In genomic region chr7:47606593-47607046, GRCh38 we compare ENCODE assay signal across 8 cellular contexts. TPM values are rescaled to one million over a fixed set of nuclear protein-coding genes. Genes with fewer than 3 reads are reported as not detected.
DNase-seq lines count a peak whose midpoint lies in the region; ATAC-seq, FAIRE-seq and TF ChIP-seq lines count a peak whose summit lies in the region.
"Not testable (repeated sequence)": the region's sequence is repeated elsewhere in the genome, so short reads cannot be mapped to it uniquely, and the experiment has no call there.

No MANE protein-coding gene starts in this region.

- H3K4me3 ChIP-seq in A549; SJSA1; HepG2 (replicated peaks in 1 of 3; ENCODE audit: insufficient read depth in 1 of 3, low read depth in 2 of 3, low read length in 3 of 3); thyroid gland (replicated peaks in 1 of 3): not testable (repeated sequence)

- not testable (repeated sequence) for H3K4me3 Mint-ChIP-seq in mesothelial cell of epicardium

- not testable (repeated sequence) for H3K9me3 Mint-ChIP-seq in mesothelial cell of epicardium

- H3K79me2 ChIP-seq in HepG2 (ENCODE audit: insufficient read depth, low read length): not testable (repeated sequence)

- H3K27me3 Mint-ChIP-seq in mesothelial cell of epicardium (ENCODE audit: low read depth): not testable (repeated sequence)

- ATAC-seq in A549: not testable (repeated sequence)
- ATAC-seq in HepG2: peak; percentile 7; the same call in 2 of the 3 replicates

- FAIRE-seq in A549 (lab: Jason Lieb, UNC); HepG2 (lab: Jason Lieb, UNC): not testable (repeated sequence)

- not testable (repeated sequence) for H3K27me3 ChIP-seq in SJSA1 (replicated peaks); HepG2 (ENCODE audit: control insufficient read depth in 1 of 2, insufficient read depth in 2 of 2, low read length in 2 of 2); thyroid gland

- TF ChIP-seq POLR2A in A549 (IDR thresholded peaks at IDR 0.05; ENCODE audit: low read length); HepG2 (IDR thresholded peaks at IDR 0.05; ENCODE audit: insufficient read depth in 1 of 2, low read depth in 2 of 2, low read length in 2 of 2); thyroid gland (IDR thresholded peaks at IDR 0.05): not testable (repeated sequence)

- 87% methylated on average over 9 of the region's 9 CpGs for WGBS in A549 (ENCODE audit: missing lambda C conversion rate)
- 49% methylated on average over 9 of the region's 9 CpGs for WGBS in HepG2 (ENCODE audit: low lambda C conversion rate)
- WGBS in thyroid gland, 2 donors: 91 to 96% methylated on average over 9 of the region's 9 CpGs

- not testable (repeated sequence) for DNase-seq in A549 (ENCODE audit: low read depth in 1 of 2, low spot score in 1 of 2); SJSA1 (ENCODE audit: low read depth in 1 of 2, low spot score in 2 of 2); mesothelial cell of epicardium (ENCODE audit: low spot score in 2 of 2, unreplicated experiment in 2 of 2); thyroid gland
- DNase-seq in EH (ENCODE audit: low read depth) (peak; percentile 52), M059J (ENCODE audit: low read depth) (peak; percentile 57), fibroblast of gingiva (ENCODE audit: low read depth) (peak; percentile 63), HepG2 (ENCODE audit: low spot score) (peak; percentile 47)

- not testable (repeated sequence) for H3K36me3 Mint-ChIP-seq in mesothelial cell of epicardium

- not testable (repeated sequence) for TF ChIP-seq EP300 in A549 (IDR thresholded peaks at IDR 0.05); HepG2 (CRISPR knock-in tag; IDR thresholded peaks at IDR 0.05; ENCODE audit: borderline replicate concordance)
- peak in 1 of 2 experiments; percentile 45; a peak in 1 of 4 replicates for TF ChIP-seq EP300 in HepG2 (IDR thresholded peaks at IDR 0.05; ENCODE audit: low read depth in 2 of 2, low read length in 2 of 2)

- H3K4me1 Mint-ChIP-seq in mesothelial cell of epicardium: peaks cover 55% of the 10 kb centered on the region

- not testable (repeated sequence) for TF ChIP-seq RAD21 in A549 (conservative IDR thresholded peaks at IDR 0.05 in 1 of 2, IDR thresholded peaks at IDR 0.05 in 1 of 2); HepG2 (CRISPR knock-in tag; IDR thresholded peaks at IDR 0.05)

- 0 out of 2 replicates have a peak overlapping the region, but pooled peaks have one; percentile 42 for H3K9ac ChIP-seq in HepG2 (ENCODE audit: insufficient read depth, low read depth, low read length)

- peak overlapping the region; percentile 99 for H3K27ac ChIP-seq in A549
- H3K27ac ChIP-seq in SJSA1: peak overlapping the region; percentile 82
- H3K27ac ChIP-seq in HepG2 (ENCODE audit: extremely low read length, insufficient read depth, low read length): peak overlapping the region; percentile 87
- peak overlapping the region in 2 of 3 donors; percentile 88 to 91 for H3K27ac ChIP-seq in thyroid gland

- CTCF ChIA-PET in A549 (lab: Yijun Ruan, JAX): interaction anchor here (0.6 to 1.9 kb wide), 3 partner anchors 9 to 19 kb away, joined by 3 to 6 read pairs (median 5); no protein-coding TSS in a partner anchor
- CTCF ChIA-PET in HepG2 (lab: Yijun Ruan, JAX; ENCODE audit: low intra/inter-chr PET ratio, low total read pairs): not testable (repeated sequence)

- POLR2A ChIA-PET in A549 (lab: Yijun Ruan, JAX): interaction anchor here (1.0 kb wide), 1 partner anchor 17 kb away, joined by 3 read pairs; no protein-coding TSS in a partner anchor
- POLR2A ChIA-PET in HepG2 (lab: Yijun Ruan, JAX): interaction anchor here (1.0 to 1.8 kb wide), 3 partner anchors 14 to 180 kb away, joined by 3 to 10 read pairs (median 3); partner anchors contain the start of gene TNS3

- intact Hi-C loops in HepG2 (cut with micrococcal nuclease; ENCODE audit: unreplicated experiment): loop anchor here (1.0 to 10.0 kb wide), 3 partner anchors 58 to 208 kb away; no protein-coding TSS in a partner anchor
- intact Hi-C loops in thyroid gland (cut with DNase I): not testable (repeated sequence)

- peak overlapping the region; percentile 21; the same call in 2 of the 3 replicates for H3K4me2 ChIP-seq in A549
- H3K4me2 ChIP-seq in HepG2 (ENCODE audit: low read depth, low read length): not testable (repeated sequence)

- not testable (repeated sequence) for BruUV-seq in HepG2 (replicated peaks; lab: Mats Ljungman, UMichigan)

- in situ Hi-C loops in HepG2 (cut with HindIII; ENCODE audit: extremely low pct_ligation_motif_present, low pct_unique_long_range_greater_than_20kb): not testable (repeated sequence)

- not testable (repeated sequence) for H3K9me3 ChIP-seq in A549; SJSA1 (replicated peaks); HepG2 (ENCODE audit: low read length); thyroid gland

- not testable (repeated sequence) for H4K20me1 ChIP-seq in HepG2 (ENCODE audit: insufficient read depth, low read length)

- H3K36me3 ChIP-seq in SJSA1; HepG2 (replicated peaks in 1 of 2; ENCODE audit: control insufficient read depth in 1 of 2, insufficient read depth in 2 of 2, low read length in 2 of 2); thyroid gland: not testable (repeated sequence)

- peak overlapping the region; percentile 95 for H3K27ac Mint-ChIP-seq in mesothelial cell of epicardium

- not testable (repeated sequence) for TF ChIP-seq CTCF in A549 (IDR thresholded peaks at IDR 0.05); HepG2 (CRISPR knock-in tag; IDR thresholded peaks at IDR 0.05); mesothelial cell of epicardium (IDR thresholded peaks at IDR 0.05; ENCODE audit: unreplicated experiment); thyroid gland (IDR thresholded peaks at IDR 0.05)

- H2AFZ ChIP-seq in HepG2 (ENCODE audit: low read length): not testable (repeated sequence)

- H3K4me1 ChIP-seq in A549 (peaks cover 96% of the 10 kb centered on the region), SJSA1 (replicated peaks) (peaks cover 73% of the 10 kb centered on the region), HepG2 (ENCODE audit: insufficient read depth, low read length) (peaks cover 100% of the 10 kb centered on the region), thyroid gland (peaks cover 27 to 61% of the 10 kb centered on the region in 2 donors)

TF ChIP-seq in A549, 52 proteins besides CTCF, POLR2A, EP300 and RAD21 (continues in another document):
- TF ChIP-seq HOXB13 (CRISPR knock-in tag; IDR thresholded peaks at IDR 0.05; ENCODE audit: low read depth) (0 out of 2 replicates have a peak, but pooled peaks have one; percentile 22), CEBPB (IDR thresholded peaks at IDR 0.05) (peak; percentile 71 to 83), HOXB5 (CRISPR knock-in tag; IDR thresholded peaks at IDR 0.05) (0 out of 2 replicates have a peak, but pooled peaks have one; percentile 25)

TF ChIP-seq in HepG2, 621 proteins besides CTCF, POLR2A, EP300 and RAD21 (continues in another document):
- 0 out of 2 replicates have a peak, but pooled peaks have one; percentile 1 for TF ChIP-seq ADNP (CRISPR knock-in tag; IDR thresholded peaks at IDR 0.05)

RNA-seq across cellular contexts. Expression of gene TNS3, which starts 24.7 kb away (rescaled TPM):
- polyA plus RNA-seq in A549 (2011; rRNA removed): 134 and 137 TPM in 2 replicates
- 80.9 and 113 TPM in 2 replicates for polyA plus RNA-seq in A549 (2012; cell fraction: cytosol; rRNA removed)
- 217 and 283 TPM in 2 replicates for polyA plus RNA-seq in A549 (2012; cell fraction: nucleus; rRNA removed)
- polyA plus RNA-seq in A549 (2017; fragmentation: RNase III; extraction: RNeasy Plus Mini Kit Qiagen cat#74134 plus additional on column Dnase treatment): 107 to 122 TPM (median 107 TPM) in 3 replicates
- 438 and 510 TPM in 2 replicates for polyA minus RNA-seq in A549 (2011; rRNA and poly(A)+ RNA removed)
- total RNA-seq in M059J (2014; rRNA removed; shearing (Covaris generic)): 75.0 and 115 TPM in 2 replicates
- 56.9 and 92.5 TPM in 2 replicates for total RNA-seq in SJSA1 (2014; rRNA removed; shearing (Covaris generic))
- total RNA-seq in HepG2 (2016; rRNA removed; fragmentation: Illumina TruSeq; extraction: Trizol): 51.3 and 55.7 TPM in 2 replicates
- 14.9 and 19.1 TPM in 2 replicates for total RNA-seq in HepG2 (2016; cell fraction: cytosol; rRNA removed; fragmentation: Illumina TruSeq; extraction: Trizol; ENCODE audit: low read depth)
- 45.5 and 52.6 TPM in 2 replicates for total RNA-seq in HepG2 (2016; cell fraction: insoluble cytoplasmic fraction; rRNA removed; fragmentation: Illumina TruSeq; extraction: Trizol)
- total RNA-seq in HepG2 (2016; cell fraction: membrane; rRNA removed; fragmentation: Illumina TruSeq; extraction: Trizol): 16.6 and 16.8 TPM in 2 replicates
- total RNA-seq in HepG2 (2016; cell fraction: nucleus; rRNA removed; fragmentation: Illumina TruSeq; extraction: Trizol): 72.4 and 83.0 TPM in 2 replicates
- 52.9 and 55.1 TPM in 2 replicates for polyA plus RNA-seq in HepG2 (2011; rRNA removed)
- polyA plus RNA-seq in HepG2 (2011; cell fraction: cytosol; rRNA removed): 28.4 and 33.2 TPM in 2 replicates
- 76.4 and 98.4 TPM in 2 replicates for polyA plus RNA-seq in HepG2 (2011; cell fraction: nucleus; rRNA removed)
- polyA plus RNA-seq in HepG2 (2012): 48.6 and 60.6 TPM in 2 replicates
- 1.6 and 1.9 TPM in 2 replicates for polyA plus RNA-seq in HepG2 (2016; cell fraction: cytosol; fragmentation: Illumina TruSeq; extraction: Trizol; ENCODE audit: low read depth)
- 32.3 and 39.6 TPM in 2 replicates for polyA plus RNA-seq in HepG2 (2016; cell fraction: insoluble cytoplasmic fraction; fragmentation: Illumina TruSeq; extraction: Trizol; ENCODE audit: low read depth)
- 3.7 and 4.3 TPM in 2 replicates for polyA plus RNA-seq in HepG2 (2016; cell fraction: membrane; fragmentation: Illumina TruSeq; extraction: Trizol; ENCODE audit: low read depth)
- 56.5 and 64.9 TPM in 2 replicates for polyA plus RNA-seq in HepG2 (2016; cell fraction: nucleus; fragmentation: Illumina TruSeq; extraction: Trizol; ENCODE audit: insufficient read depth, low read depth)
- polyA minus RNA-seq in HepG2 (2011; rRNA and poly(A)+ RNA removed; ENCODE audit: low replicate concordance): 29.7 and 302 TPM in 2 replicates
- polyA minus RNA-seq in HepG2 (2011; cell fraction: cytosol; rRNA and poly(A)+ RNA removed): 53.8 and 56.5 TPM in 2 replicates
- polyA minus RNA-seq in HepG2 (2011; cell fraction: nucleus; rRNA and poly(A)+ RNA removed): 139 and 170 TPM in 2 replicates
- total RNA-seq in mesothelial cell of epicardium: 427 to 461 TPM (median 452 TPM) in 3 replicates
- total RNA-seq in thyroid gland: 10 to 100 TPM; 65.8 to 93.0 (median 80.7) TPM
